Comparison of ENCODE assay signal across 8 cellular contexts in genomic region chr2:136246086-136246669, GRCh38.
A peak's percentile ranks its signal among the peaks of the same experiment; 100 is the strongest.
DNase-seq lines count a peak whose midpoint lies in the region; ATAC-seq, FAIRE-seq and TF ChIP-seq lines count a peak whose summit lies in the region.

No MANE protein-coding gene starts in this region.

- ATAC-seq in GM21737 (IDR thresholded peaks at IDR 0.05; ENCODE audit: unreplicated experiment), result peak; percentile 51

- DNase-seq in AG20443 (ENCODE audit: low spot score) (peak; percentile 50), NCI-H2227 treated with DMSO at 0.1 percent for 48 hours (lab: John Stamatoyannopoulos, UW) (peak; percentile 29), germinal center (ENCODE audit: low spot score) (peak; percentile 41), renal cortical epithelial cell (ENCODE audit: low read depth) (peak; percentile 88), GM12891 (ENCODE audit: insufficient read length, low spot score) (no peak), NCI-H1092 (lab: John Stamatoyannopoulos, UW) (no peak)
- DNase-seq in stimulated activated CD8-positive, alpha-beta memory T cell treated with anti-CD3 and anti-CD28 coated beads, Interleukin-4, amount 100 ng/mL, for 48 hours, result no peak

- FAIRE-seq in GM12891 (lab: Jason Lieb, UNC), result no peak

- TF ChIP-seq POLR2A in GM12891 (IDR thresholded peaks at IDR 0.05; ENCODE audit: low read depth, low read length), result no peak

TF ChIP-seq in GM12891, 5 proteins besides CTCF, POLR2A, EP300 and RAD21:
- TF ChIP-seq POU2F2 (IDR thresholded peaks at IDR 0.05; ENCODE audit: low read depth, low read length) (no peak), POLR2AphosphoS5 (IDR thresholded peaks at IDR 0.05; ENCODE audit: low read depth, low read length) (no peak), SPI1 (IDR thresholded peaks at IDR 0.05; ENCODE audit: low read depth, low read length) (no peak), PAX5 (IDR thresholded peaks at IDR 0.05; ENCODE audit: insufficient read depth, low read length, severe bottlenecking) (no peak), TAF1 (IDR thresholded peaks at IDR 0.05; ENCODE audit: low read depth, low read length) (no peak)

Comparison
In these comparisons a context has a peak if more than half of its experiments do, and no peak if none do; other contexts are left out.
1. DNase-seq: peak in AG20443 (single experiment), NCI-H2227 treated with DMSO at 0.1 percent for 48 hours (single experiment), germinal center (single experiment) and renal cortical epithelial cell (single experiment); none in stimulated activated CD8-positive, alpha-beta memory T cell treated with anti-CD3 and anti-CD28 coated beads, Interleukin-4, amount 100 ng/mL, for 48 hours (single experiment), GM12891 (single experiment) and NCI-H1092 (single experiment).